ENCODE assay signal across 1 cellular context in the genomic region with DNA sequence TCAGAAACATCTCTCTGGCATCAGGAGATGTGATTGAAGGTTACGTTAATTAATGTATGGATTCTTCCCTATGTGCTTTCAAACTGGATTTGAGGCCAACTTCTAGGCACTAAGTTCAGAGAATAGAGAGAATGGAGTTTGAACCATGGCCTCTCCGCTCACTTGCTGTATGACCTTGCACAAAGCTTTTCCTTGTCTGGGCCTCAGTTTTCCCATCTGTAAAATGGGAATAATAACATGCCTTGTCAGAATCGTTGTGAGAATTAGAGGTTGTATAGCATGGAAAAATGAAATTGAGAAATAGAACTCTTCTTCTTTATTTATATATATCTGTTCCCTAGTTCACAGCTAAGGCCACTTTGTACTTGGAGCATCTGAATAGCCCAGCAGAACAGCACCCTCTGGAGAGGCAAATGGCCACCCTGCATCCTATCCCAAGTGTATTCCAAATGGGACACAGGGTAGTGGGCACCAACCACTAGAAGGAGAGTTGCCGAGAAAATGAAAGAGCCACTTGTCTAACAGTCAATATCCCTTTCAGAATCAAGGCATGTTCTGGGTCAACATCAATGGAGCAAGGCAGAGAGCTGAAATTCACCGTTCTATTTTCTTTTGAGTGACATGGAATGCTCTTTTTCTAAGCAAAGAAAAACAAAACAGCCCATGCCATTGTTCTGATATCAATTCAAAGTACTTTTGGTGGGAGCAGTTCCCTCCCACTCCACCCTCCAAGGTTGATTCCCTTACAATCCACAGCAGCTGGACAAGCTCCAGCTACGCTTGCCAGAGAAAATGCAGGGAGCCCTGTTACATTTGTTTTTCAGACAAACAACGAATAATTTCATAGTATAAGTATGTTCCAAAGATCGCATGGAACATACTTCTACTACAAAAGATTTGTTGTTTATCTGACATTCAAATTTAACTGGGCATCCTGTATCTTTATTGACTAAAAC.
A peak's percentile ranks its signal among the peaks of the same experiment; 100 is the strongest.
TF ChIP-seq lines count a peak whose summit lies in the region.

No MANE protein-coding gene starts in this region.

TF ChIP-seq in K562, 482 proteins besides CTCF, POLR2A, EP300 and RAD21:
- TF ChIP-seq KDM1A (IDR thresholded peaks at IDR 0.05) (peak in 1 of 2 experiments; percentile 24; a peak in 1 of 4 replicates), ADNP (tag; IDR thresholded peaks at IDR 0.05) (peak; percentile 79), BCOR (IDR thresholded peaks at IDR 0.05) (peak; percentile 58; the same call in 1 of the 2 replicates), RBM25 (IDR thresholded peaks at IDR 0.05; ENCODE audit: low read depth, low read length, severe bottlenecking) (peak; percentile 85), ZNF668 (CRISPR knock-in tag; IDR thresholded peaks at IDR 0.05) (no peak), PCBP2 (IDR thresholded peaks at IDR 0.05; ENCODE audit: low read depth, low read length, poor library complexity, severe bottlenecking) (no peak)
- TF ChIP-seq, protein P1, sequence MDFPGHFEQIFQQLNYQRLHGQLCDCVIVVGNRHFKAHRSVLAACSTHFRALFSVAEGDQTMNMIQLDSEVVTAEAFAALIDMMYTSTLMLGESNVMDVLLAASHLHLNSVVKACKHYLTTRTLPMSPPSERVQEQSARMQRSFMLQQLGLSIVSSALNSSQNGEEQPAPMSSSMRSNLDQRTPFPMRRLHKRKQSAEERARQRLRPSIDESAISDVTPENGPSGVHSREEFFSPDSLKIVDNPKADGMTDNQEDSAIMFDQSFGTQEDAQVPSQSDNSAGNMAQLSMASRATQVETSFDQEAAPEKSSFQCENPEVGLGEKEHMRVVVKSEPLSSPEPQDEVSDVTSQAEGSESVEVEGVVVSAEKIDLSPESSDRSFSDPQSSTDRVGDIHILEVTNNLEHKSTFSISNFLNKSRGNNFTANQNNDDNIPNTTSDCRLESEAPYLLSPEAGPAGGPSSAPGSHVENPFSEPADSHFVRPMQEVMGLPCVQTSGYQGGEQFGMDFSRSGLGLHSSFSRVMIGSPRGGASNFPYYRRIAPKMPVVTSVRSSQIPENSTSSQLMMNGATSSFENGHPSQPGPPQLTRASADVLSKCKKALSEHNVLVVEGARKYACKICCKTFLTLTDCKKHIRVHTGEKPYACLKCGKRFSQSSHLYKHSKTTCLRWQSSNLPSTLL (IDR thresholded peaks at IDR 0.05) = no peak
TF ChIP-seq in K562: peak in this region for 4.
